ENCODE assay signal across 29 cellular contexts in the genomic region with DNA sequence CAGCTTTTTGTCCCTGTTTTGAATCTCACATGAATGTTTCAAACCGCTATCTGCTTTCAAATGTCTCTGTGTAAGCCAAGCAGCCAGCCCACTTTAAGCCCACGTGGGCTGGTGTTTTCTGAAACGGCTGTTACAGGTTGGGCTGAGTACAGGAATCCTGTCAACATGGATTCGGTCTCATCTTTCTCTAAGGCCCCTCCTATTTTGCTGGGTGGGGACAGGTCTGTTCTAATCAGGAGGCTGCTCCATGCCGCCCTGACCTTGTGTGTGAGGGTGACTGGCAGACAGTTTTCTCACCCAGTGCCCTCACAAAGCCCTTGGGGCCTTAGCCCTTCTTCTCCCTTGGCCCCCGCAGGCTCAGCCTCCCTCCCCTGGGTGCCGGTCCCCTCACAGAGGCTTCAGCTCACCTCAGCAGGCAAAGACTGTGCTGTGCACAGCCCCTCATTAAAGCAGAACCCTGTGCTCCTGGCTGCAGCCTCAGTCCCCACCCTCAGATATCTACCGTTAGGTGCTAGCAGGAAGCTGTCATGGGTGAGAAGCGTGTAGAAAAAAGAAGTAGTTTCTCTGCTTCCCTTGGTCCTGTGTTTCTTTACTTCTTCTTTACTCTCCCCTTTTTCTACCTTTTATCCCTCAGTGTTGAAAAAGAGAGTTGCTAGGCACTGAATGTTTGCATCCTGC.
DNase-seq lines count a peak whose midpoint lies in the region; ATAC-seq, FAIRE-seq and TF ChIP-seq lines count a peak whose summit lies in the region.
"Had no signal": no experiment of that assay in that cellular context is flagged by ENCODE, and none has a peak within 500 bp of the region (broad histone marks: within the 10 kb centered on the region; RNA-seq: fewer than 3 reads in every experiment).

No MANE protein-coding gene starts in this region.

- no peak for TF ChIP-seq POLR2A in tibial nerve (IDR thresholded peaks at IDR 0.05)

- H3K79me2 ChIP-seq in hepatocyte, result no peaks in the 10 kb centered on the region
- no peaks in the 10 kb centered on the region for H3K79me2 ChIP-seq in neural progenitor cell (ENCODE audit: low read depth)

- H2AFZ ChIP-seq in hepatocyte (no peak overlapping the region), neural progenitor cell (replicated peaks) (no peak overlapping the region)

- no peaks in the 10 kb centered on the region for H4K20me1 ChIP-seq in hepatocyte (ENCODE audit: insufficient read depth, poor library complexity, severe bottlenecking)
- no peaks in the 10 kb centered on the region for H4K20me1 ChIP-seq in neural progenitor cell (ENCODE audit: low read depth)

- H3K27ac ChIP-seq in hepatocyte, result no peak overlapping the region
- H3K27ac ChIP-seq in neural progenitor cell, result no peak overlapping the region
- no peak overlapping the region for H3K27ac ChIP-seq in tibial nerve
- H3K27ac ChIP-seq: HL-60 had no signal

- H3K27me3 Mint-ChIP-seq in neural progenitor cell (ENCODE audit: insufficient read depth, low read depth), result no peaks in the 10 kb centered on the region
- H3K27me3 Mint-ChIP-seq: activated CD4-positive, alpha-beta memory T cell treated with anti-CD3 and anti-CD28 coated beads, Interleukin-2, amount 10 ng/mL, durations not matched to agents 7 days and 5 days; stimulated activated naive B cell treated with anti-CD40 and anti-IgM and Interleukin-4, amounts not matched to agents 10 μg/mL and 1 μg/mL and 100 μg/mL, for 72 hours had no signal

- no peaks in the 10 kb centered on the region for H3K9me3 ChIP-seq in hepatocyte (ENCODE audit: low read depth)
- H3K9me3 ChIP-seq in neural progenitor cell (ENCODE audit: low read depth), result no peaks in the 10 kb centered on the region
- no peaks in the 10 kb centered on the region for H3K9me3 ChIP-seq in tibial nerve

- no peak overlapping the region for H3K4me3 ChIP-seq in hepatocyte
- no peak overlapping the region for H3K4me3 ChIP-seq in neural progenitor cell
- no peak overlapping the region for H3K4me3 ChIP-seq in tibial nerve

- H3K9me3 Mint-ChIP-seq in neural progenitor cell, result no peaks in the 10 kb centered on the region
- H3K9me3 Mint-ChIP-seq: activated CD4-positive, alpha-beta memory T cell treated with anti-CD3 and anti-CD28 coated beads, Interleukin-2, amount 10 ng/mL, durations not matched to agents 7 days and 5 days; activated naive CD4-positive, alpha-beta T cell treated with anti-CD3 and anti-CD28 coated beads for 36 hours; stimulated activated naive B cell treated with anti-CD40 and anti-IgM and Interleukin-4, amounts not matched to agents 10 μg/mL and 1 μg/mL and 100 μg/mL, for 72 hours had no signal

- no peaks in the 10 kb centered on the region for H3K4me1 ChIP-seq in hepatocyte (ENCODE audit: insufficient read depth)
- peaks cover 9% of the 10 kb centered on the region for H3K4me1 ChIP-seq in neural progenitor cell
- peaks cover 0 to 8% (median under 1%) of the 10 kb centered on the region in 4 donors for H3K4me1 ChIP-seq in tibial nerve

- H3F3A ChIP-seq in neural progenitor cell (ENCODE audit: low read depth), result no peaks in the 10 kb centered on the region

- H3K4me2 ChIP-seq in hepatocyte (no peak overlapping the region), neural progenitor cell (peak overlapping the region; percentile 18)

- no peak overlapping the region for H3K27ac Mint-ChIP-seq in neural progenitor cell
- H3K27ac Mint-ChIP-seq: activated CD4-positive, alpha-beta memory T cell treated with anti-CD3 and anti-CD28 coated beads, Interleukin-2, amount 10 ng/mL, durations not matched to agents 7 days and 5 days; activated naive CD4-positive, alpha-beta T cell treated with anti-CD3 and anti-CD28 coated beads for 36 hours; stimulated activated naive B cell treated with anti-CD40 and anti-IgM and Interleukin-4, amounts not matched to agents 10 μg/mL and 1 μg/mL and 100 μg/mL, for 72 hours; T-helper 17 cell had no signal

- ATAC-seq in HG02759 (IDR thresholded peaks at IDR 0.05; ENCODE audit: unreplicated experiment), result peak; percentile 42
- ATAC-seq: esophagus mucosa; left lobe of liver; Panc1; stimulated activated naive B cell treated with anti-CD40 and anti-IgM and Interleukin-4, amounts not matched to agents 10 μg/mL and 1 μg/mL and 100 μg/mL, for 72 hours; T-helper 17 cell had no signal

- peaks cover 19% of the 10 kb centered on the region for H3K4me1 Mint-ChIP-seq in neural progenitor cell
- H3K4me1 Mint-ChIP-seq: activated CD4-positive, alpha-beta memory T cell treated with anti-CD3 and anti-CD28 coated beads, Interleukin-2, amount 10 ng/mL, durations not matched to agents 7 days and 5 days; T-helper 17 cell had no signal

- H3K36me3 ChIP-seq in hepatocyte (replicated peaks; ENCODE audit: insufficient read depth, low read depth) (no peaks in the 10 kb centered on the region), neural progenitor cell (no peaks in the 10 kb centered on the region), tibial nerve (no peaks in the 10 kb centered on the region)

- TF ChIP-seq EP300 in tibial nerve (IDR thresholded peaks at IDR 0.05), result no peak

- H3K9ac ChIP-seq in neural progenitor cell, result no peak overlapping the region

- H3K4me3 Mint-ChIP-seq in neural progenitor cell, result no peak overlapping the region
- H3K4me3 Mint-ChIP-seq: activated CD4-positive, alpha-beta memory T cell treated with anti-CD3 and anti-CD28 coated beads, Interleukin-2, amount 10 ng/mL, durations not matched to agents 7 days and 5 days; activated naive CD4-positive, alpha-beta T cell treated with anti-CD3 and anti-CD28 coated beads for 36 hours; stimulated activated naive B cell treated with anti-CD40 and anti-IgM and Interleukin-4, amounts not matched to agents 10 μg/mL and 1 μg/mL and 100 μg/mL, for 72 hours; T-helper 17 cell had no signal

- DNase-seq in GM18507 (ENCODE audit: extremely low spot score, insufficient read length, low read depth), result no peak
- DNase-seq in hepatocyte (ENCODE audit: low spot score), result peak; percentile 5
- peak; percentile 32 for DNase-seq in neural progenitor cell (ENCODE audit: low spot score)
- DNase-seq in NCI-H2029 (lab: John Stamatoyannopoulos, UW), result no peak
- DNase-seq in HPDE6-E6E7 (ENCODE audit: extremely low spot score), result no peak
- DNase-seq in tibial nerve (ENCODE audit: low spot score in 2 of 2), result no peak
- DNase-seq in inferior parietal cortex (ENCODE audit: extremely low spot score), result no peak
- DNase-seq: activated CD4-positive, alpha-beta memory T cell treated with anti-CD3 and anti-CD28 coated beads, Interleukin-2, amount 10 ng/mL, durations not matched to agents 7 days and 5 days; activated CD4-positive, alpha-beta T cell treated with anti-CD3 and anti-CD28 coated beads for 1 hour; activated CD8-positive, alpha-beta memory T cell treated with anti-CD3 and anti-CD28 coated beads, Interleukin-2, amount 50 U/mL, for 48 hours; activated naive CD4-positive, alpha-beta T cell treated with anti-CD3 and anti-CD28 coated beads for 36 hours; C1 segment of cervical spinal cord; central memory CD4-positive, alpha-beta T cell; DMS153; head of caudate nucleus; Karpas-422; mesenchymal stem cell; NCI-H1930; NCI-H524 treated with DMSO at 0.1 percent for 48 hours; occipital lobe; SHP77; stimulated activated naive B cell treated with anti-CD40 and anti-IgM and Interleukin-4, amounts not matched to agents 10 μg/mL and 1 μg/mL and 100 μg/mL, for 72 hours; T-helper 17 cell had no signal

- peaks cover 3% of the 10 kb centered on the region for H3K36me3 Mint-ChIP-seq in neural progenitor cell
- H3K36me3 Mint-ChIP-seq: stimulated activated naive B cell treated with anti-CD40 and anti-IgM and Interleukin-4, amounts not matched to agents 10 μg/mL and 1 μg/mL and 100 μg/mL, for 72 hours had no signal

- H3K9me2 ChIP-seq in hepatocyte (replicated peaks; ENCODE audit: insufficient read depth), result no peaks in the 10 kb centered on the region

- FAIRE-seq in GM18507 (lab: Jason Lieb, UNC), result peak; percentile 18
- FAIRE-seq: GM12892 had no signal

- TF ChIP-seq CTCF in hepatocyte (IDR thresholded peaks at IDR 0.05; ENCODE audit: poor library complexity) (no peak), neural progenitor cell (IDR thresholded peaks at IDR 0.05) (no peak), tibial nerve (IDR thresholded peaks at IDR 0.05) (no peak)

- H3K27me3 ChIP-seq in hepatocyte (no peaks in the 10 kb centered on the region), neural progenitor cell (no peaks in the 10 kb centered on the region), tibial nerve (no peaks in the 10 kb centered on the region)

- WGBS in hepatocyte (ENCODE audit: low lambda C conversion rate, missing lambda C conversion rate), result 41% methylated on average over 9 of the region's 9 CpGs
- WGBS in tibial nerve, 2 donors, result 52 to 64% methylated on average over 9 of the region's 9 CpGs

Comparison
In these comparisons a context has a peak if more than half of its experiments do, and no peak if none do; other contexts are left out.
1. DNase-seq: peak in hepatocyte (single experiment) and neural progenitor cell (single experiment); none in GM18507 (single experiment), NCI-H2029 (single experiment), HPDE6-E6E7 (single experiment), tibial nerve (0 of 2) and inferior parietal cortex (single experiment).